11 cellular contexts compared by ENCODE assay signal in the genomic region with DNA sequence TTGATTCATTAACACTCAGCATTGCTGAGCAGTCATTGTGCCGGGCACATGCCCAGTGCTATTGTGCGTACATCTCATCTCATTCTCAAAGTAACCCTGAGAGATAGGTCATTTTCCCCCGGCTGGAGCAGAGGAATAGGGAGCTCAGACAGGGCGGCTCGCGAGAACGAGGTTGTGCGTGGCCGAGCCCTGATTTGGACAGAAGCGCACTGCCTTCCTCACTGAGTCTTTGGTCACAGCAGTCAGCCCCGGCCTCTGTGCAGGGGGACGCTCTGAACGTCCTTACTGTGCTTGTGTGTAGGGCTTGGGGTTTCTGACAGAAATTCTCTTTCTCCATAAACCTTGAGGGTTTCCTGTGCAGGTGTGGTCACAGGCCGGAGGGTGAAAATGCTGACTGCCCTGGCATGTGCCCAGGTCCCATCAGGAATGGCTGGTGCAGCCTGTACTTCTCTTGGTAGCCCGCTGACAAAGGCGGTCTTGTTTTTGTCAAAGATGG. TPM values are rescaled to one million over a fixed set of nuclear protein-coding genes. Genes with fewer than 3 reads are reported as not detected.
DNase-seq lines count a peak whose midpoint lies in the region; ATAC-seq and TF ChIP-seq lines count a peak whose summit lies in the region.
"Had no signal": no experiment of that assay in that cellular context is flagged by ENCODE, and none has a peak within 500 bp of the region (broad histone marks: within the 10 kb centered on the region; RNA-seq: fewer than 3 reads in every experiment).

No MANE protein-coding gene starts in this region.

- TF ChIP-seq CTCF in left lung (IDR thresholded peaks at IDR 0.05) (no peak), thyroid gland (IDR thresholded peaks at IDR 0.05) (no peak)

- intact Hi-C loops in Right ventricle myocardium inferior (cut with DNase I): no loop called here
- intact Hi-C loops in left cardiac atrium (cut with DNase I): no loop called here
- intact Hi-C loops in left lung (cut with DNase I): no loop called here
- intact Hi-C loops in thyroid gland (cut with DNase I): no loop called here

- H3K27ac ChIP-seq in left lung: peak overlapping the region in 1 of 2 donors; percentile 3
- peak overlapping the region in 2 of 3 donors; percentile 24 to 44 for H3K27ac ChIP-seq in thyroid gland

- H3K9me3 ChIP-seq in left lung (no peaks in the 10 kb centered on the region), thyroid gland (no peaks in the 10 kb centered on the region)

- peak; percentile 20 for ATAC-seq in Right ventricle myocardium inferior
- no peak for ATAC-seq in left cardiac atrium
- no peak for ATAC-seq in activated naive CD4-positive, alpha-beta T cell treated with anti-CD3 and anti-CD28 coated beads, Interleukin-2, amount 50 U/mL, for 72 hours
- peak; percentile 10 for ATAC-seq in left lung
- ATAC-seq in GM18909 (IDR thresholded peaks at IDR 0.05; ENCODE audit: poor library complexity, unreplicated experiment): no peak

- WGBS in thyroid gland, 2 donors: 83 to 89% methylated on average over 9 to 16 of the region's 16 CpGs

- H3K27ac Mint-ChIP-seq in activated naive CD4-positive, alpha-beta T cell treated with anti-CD3 and anti-CD28 coated beads, Interleukin-2, amount 50 U/mL, for 72 hours: peak overlapping the region; percentile 60 to 80

- peaks cover 5 to 8% of the 10 kb centered on the region in 2 donors for H3K9me3 Mint-ChIP-seq in activated naive CD4-positive, alpha-beta T cell treated with anti-CD3 and anti-CD28 coated beads, Interleukin-2, amount 50 U/mL, for 72 hours

- H3K4me3 ChIP-seq in left lung: no peak overlapping the region
- H3K4me3 ChIP-seq in thyroid gland (replicated peaks in 1 of 3): no peak overlapping the region

- H3K36me3 Mint-ChIP-seq in activated naive CD4-positive, alpha-beta T cell treated with anti-CD3 and anti-CD28 coated beads, Interleukin-2, amount 50 U/mL, for 72 hours: peaks cover 14 to 28% of the 10 kb centered on the region in 2 donors

- DNase-seq in Right ventricle myocardium inferior (ENCODE audit: missing footprints): no peak
- DNase-seq in left cardiac atrium: no peak
- peak in 1 of 2 donors; percentile 23 for DNase-seq in activated naive CD4-positive, alpha-beta T cell treated with anti-CD3 and anti-CD28 coated beads, Interleukin-2, amount 50 U/mL, for 72 hours (ENCODE audit: low spot score in 2 of 2)
- peak in 1 of 2 donors; percentile 31 for DNase-seq in left lung
- no peak for DNase-seq in thyroid gland
- DNase-seq in DMS153 treated with DMSO at 0.1 percent for 48 hours (lab: John Stamatoyannopoulos, UW; ENCODE audit: unreplicated experiment): no peak
- DNase-seq in NK-92 (lab: John Stamatoyannopoulos, UW; ENCODE audit: unreplicated experiment): no peak
- DNase-seq: cortex of kidney, NCI-H524 treated with DMSO at 0.1 percent for 48 hours, small intestine had no signal

- no peak for TF ChIP-seq POLR2A in thyroid gland (IDR thresholded peaks at IDR 0.05)

- H3K27me3 ChIP-seq in left lung (no peaks in the 10 kb centered on the region), thyroid gland (no peaks in the 10 kb centered on the region)

- peaks cover 12 to 26% of the 10 kb centered on the region in 2 donors for H3K4me1 ChIP-seq in left lung
- peaks cover 16 to 18% of the 10 kb centered on the region in 2 donors for H3K4me1 ChIP-seq in thyroid gland

- peaks cover 0 to 69% of the 10 kb centered on the region in 2 donors for H3K36me3 ChIP-seq in left lung
- H3K36me3 ChIP-seq in thyroid gland: peaks cover 23 to 34% of the 10 kb centered on the region in 2 donors

RNA-seq across cellular contexts. Expression of a gene that starts 39.5 kb away (rescaled TPM):
- total RNA-seq in Right ventricle myocardium inferior (18.3 TPM), left cardiac atrium (10 to 100 TPM; 14.4 to 22.9 TPM), left lung (10 to 100 TPM; 20.4 to 27.3 TPM), thyroid gland (10 to 100 TPM; 18.4 to 24.8 (median 19.3) TPM)
- 10 to 100 TPM; 62.9 to 77.1 TPM for total RNA-seq in activated naive CD4-positive, alpha-beta T cell treated with anti-CD3 and anti-CD28 coated beads, Interleukin-2, amount 50 U/mL, for 72 hours

RNA-seq across cellular contexts. Expression of a gene that starts 39.6 kb away (rescaled TPM):
- 7.7 TPM for total RNA-seq in Right ventricle myocardium inferior
- total RNA-seq in left cardiac atrium: 10 to 100 TPM in 1 of 2 donors, 1 to 10 TPM in 1; 8.5 to 11.5 TPM
- 1 to 10 TPM; 2.9 to 7.2 TPM for total RNA-seq in activated naive CD4-positive, alpha-beta T cell treated with anti-CD3 and anti-CD28 coated beads, Interleukin-2, amount 50 U/mL, for 72 hours
- total RNA-seq in left lung: 1 to 10 TPM; 5.3 to 6.8 TPM
- total RNA-seq in thyroid gland: 10 to 100 TPM in 1 of 4 donors, 1 to 10 TPM in 3; 7.6 to 10.8 (median 9.1) TPM

Comparison
In these comparisons a context has a peak if more than half of its experiments do, and no peak if none do; other contexts are left out.
1. ATAC-seq: peak in Right ventricle myocardium inferior (single experiment) and left lung (single experiment); none in left cardiac atrium (0 of 2), activated naive CD4-positive, alpha-beta T cell treated with anti-CD3 and anti-CD28 coated beads, Interleukin-2, amount 50 U/mL, for 72 hours (0 of 2) and GM18909 (single experiment).